ENCODE assay signal across 9 cellular contexts in the genomic region with DNA sequence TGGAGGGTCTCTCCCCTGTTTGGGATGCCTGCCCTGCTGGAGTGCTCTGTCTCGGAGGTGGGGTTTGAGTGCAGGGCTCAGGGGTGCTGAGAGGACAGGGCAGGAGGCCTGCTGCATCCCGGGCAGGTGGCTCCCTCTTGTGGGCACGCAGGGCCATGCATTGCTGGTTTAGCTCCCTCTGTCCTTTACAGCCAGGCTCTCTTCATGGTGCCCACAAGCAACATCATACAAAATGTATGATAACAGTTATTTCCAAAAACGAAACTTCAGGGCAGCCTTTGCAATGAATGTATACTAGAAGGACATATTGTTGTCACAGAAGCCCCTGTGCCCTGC. TPM values are rescaled to one million over a fixed set of nuclear protein-coding genes. Genes with fewer than 3 reads are reported as not detected.
DNase-seq lines count a peak whose midpoint lies in the region; ATAC-seq and TF ChIP-seq lines count a peak whose summit lies in the region.
"Not testable (repeated sequence)": the region's sequence is repeated elsewhere in the genome, so short reads cannot be mapped to it uniquely, and the experiment has no call there.
"Had no signal": no experiment of that assay in that cellular context is flagged by ENCODE, and none has a peak within 500 bp of the region (broad histone marks: within the 10 kb centered on the region; RNA-seq: fewer than 3 reads in every experiment).

No MANE protein-coding gene starts in this region.

- WGBS in adrenal gland, 4 donors, result 4 to 14% methylated on average over 1 to 2 of the region's 4 CpGs; no CpG with 5 or more reads in 2 of the 4 donors

- not testable (repeated sequence) for H3K4me3 ChIP-seq in CD8-positive, alpha-beta T cell (ENCODE audit: low read depth, low read length); adrenal gland; neutrophil (ENCODE audit: low read depth in 1 of 2, low read length in 1 of 2)

- CTCF ChIA-PET in CD8-positive, alpha-beta T cell (lab: Charles Lee); activated CD4-positive, alpha-beta T cell treated with anti-CD3 and anti-CD28 coated beads, Interleukin-2, amount 10 ng/mL, durations not matched to agents 7 days and 5 days (lab: Charles Lee): not testable (repeated sequence)

- not testable (repeated sequence) for H3K4me1 ChIP-seq in CD8-positive, alpha-beta T cell (ENCODE audit: insufficient read depth, low read length); adrenal gland (replicated peaks in 1 of 2); neutrophil (ENCODE audit: control insufficient read depth in 1 of 2, insufficient read depth in 1 of 2, low read depth in 1 of 2, low read length in 1 of 2)

- H3K9me3 ChIP-seq in CD8-positive, alpha-beta T cell (ENCODE audit: low read length); adrenal gland (replicated peaks in 1 of 3); neutrophil: not testable (repeated sequence)

- TF ChIP-seq CTCF in CD8-positive, alpha-beta T cell (IDR thresholded peaks at IDR 0.05), result peak; percentile 25
- TF ChIP-seq CTCF in adrenal gland (IDR thresholded peaks at IDR 0.05) (peak in 2 of 6 experiments; percentile 33 to 46), neutrophil (IDR thresholded peaks at IDR 0.05) (peak; percentile 63)

- not testable (repeated sequence) for H3K27me3 Mint-ChIP-seq in CD8-positive, alpha-beta T cell (ENCODE audit: low read depth); activated CD4-positive, alpha-beta T cell treated with anti-CD3 and anti-CD28 coated beads, Interleukin-2, amount 10 ng/mL, durations not matched to agents 7 days and 5 days

- intact Hi-C loops in CD8-positive, alpha-beta T cell (cut with DNase I, micrococcal nuclease); adrenal gland (cut with DNase I); head of caudate nucleus (cut with DNase I): not testable (repeated sequence)

- H3K36me3 Mint-ChIP-seq in CD8-positive, alpha-beta T cell; activated CD4-positive, alpha-beta T cell treated with anti-CD3 and anti-CD28 coated beads, Interleukin-2, amount 10 ng/mL, durations not matched to agents 7 days and 5 days (ENCODE audit: low read depth): not testable (repeated sequence)

- H3K4me3 Mint-ChIP-seq in CD8-positive, alpha-beta T cell; activated CD4-positive, alpha-beta T cell treated with anti-CD3 and anti-CD28 coated beads, Interleukin-2, amount 10 ng/mL, durations not matched to agents 7 days and 5 days: not testable (repeated sequence)

- not testable (repeated sequence) for TF ChIP-seq POLR2A in adrenal gland (IDR thresholded peaks at IDR 0.05)

- ATAC-seq in CD8-positive, alpha-beta T cell, result peak; percentile 98
- ATAC-seq in GM21390 (IDR thresholded peaks at IDR 0.05; ENCODE audit: unreplicated experiment), result peak; percentile 43
- peak; percentile 60 for ATAC-seq in HG03460 (IDR thresholded peaks at IDR 0.05; ENCODE audit: unreplicated experiment)

- H3K27ac Mint-ChIP-seq in CD8-positive, alpha-beta T cell; activated CD4-positive, alpha-beta T cell treated with anti-CD3 and anti-CD28 coated beads, Interleukin-2, amount 10 ng/mL, durations not matched to agents 7 days and 5 days: not testable (repeated sequence)

- not testable (repeated sequence) for H3K4me1 Mint-ChIP-seq in CD8-positive, alpha-beta T cell (ENCODE audit: low read depth); activated CD4-positive, alpha-beta T cell treated with anti-CD3 and anti-CD28 coated beads, Interleukin-2, amount 10 ng/mL, durations not matched to agents 7 days and 5 days

- peak; percentile 33 to 73 (median 65) for DNase-seq in CD8-positive, alpha-beta T cell
- peak; percentile 77 for DNase-seq in activated CD4-positive, alpha-beta T cell treated with anti-CD3 and anti-CD28 coated beads, Interleukin-2, amount 10 ng/mL, durations not matched to agents 7 days and 5 days
- DNase-seq in adrenal gland, result peak; percentile 64 to 90 (median 83)
- peak; percentile 2 to 90 (median 73) for DNase-seq in head of caudate nucleus
- DNase-seq in stimulated activated CD8-positive, alpha-beta memory T cell treated with anti-CD3 and anti-CD28 coated beads, Interleukin-15, amount 100 ng/mL, for 48 hours (ENCODE audit: low read depth in 2 of 2), result peak; percentile 24 to 45

- POLR2A ChIA-PET in CD8-positive, alpha-beta T cell (lab: Charles Lee); activated CD4-positive, alpha-beta T cell treated with anti-CD3 and anti-CD28 coated beads, Interleukin-2, amount 10 ng/mL, durations not matched to agents 7 days and 5 days (lab: Charles Lee): not testable (repeated sequence)

- H3K27ac ChIP-seq in CD8-positive, alpha-beta T cell (ENCODE audit: low read depth, low read length); adrenal gland: not testable (repeated sequence)
- H3K27ac ChIP-seq in neutrophil, result peak overlapping the region; percentile 56

- not testable (repeated sequence) for H3K27me3 ChIP-seq in CD8-positive, alpha-beta T cell (ENCODE audit: insufficient read depth, low read length); adrenal gland; neutrophil

- H3K9me3 Mint-ChIP-seq in CD8-positive, alpha-beta T cell; activated CD4-positive, alpha-beta T cell treated with anti-CD3 and anti-CD28 coated beads, Interleukin-2, amount 10 ng/mL, durations not matched to agents 7 days and 5 days: not testable (repeated sequence)

- not testable (repeated sequence) for H3K36me3 ChIP-seq in CD8-positive, alpha-beta T cell (ENCODE audit: insufficient read depth, low read length); adrenal gland (replicated peaks in 1 of 2); neutrophil

RNA-seq across cellular contexts. Expression of gene PDPK1, which starts 22.9 kb away (rescaled TPM):
- total RNA-seq in CD8-positive, alpha-beta T cell, result 10 to 100 TPM; 42.3 to 49.2 TPM
- total RNA-seq in activated CD4-positive, alpha-beta T cell treated with anti-CD3 and anti-CD28 coated beads, Interleukin-2, amount 10 ng/mL, durations not matched to agents 7 days and 5 days, result 10 to 100 TPM; 43.3 to 46.1 TPM
- total RNA-seq in adrenal gland, result 10 to 100 TPM; 39.2 to 68.0 (median 45.4) TPM
- 10 to 100 TPM; 28.9 to 69.7 (median 31.0) TPM for polyA plus RNA-seq in adrenal gland

RNA-seq across cellular contexts. Expression of gene CEMP1, which starts 29.6 kb away (rescaled TPM):
- total RNA-seq in CD8-positive, alpha-beta T cell, result under 1 TPM; 0.46 to 0.47 TPM
- total RNA-seq in activated CD4-positive, alpha-beta T cell treated with anti-CD3 and anti-CD28 coated beads, Interleukin-2, amount 10 ng/mL, durations not matched to agents 7 days and 5 days, result under 1 TPM in 1 of 2 experiments, not detected in 1; 0.17 TPM
- total RNA-seq in adrenal gland, result not detected
- polyA plus RNA-seq in adrenal gland, result 1 to 10 TPM in 2 of 3 donors, not detected in 1; 1.3 to 1.4 TPM
- total RNA-seq: astrocyte had no signal

RNA-seq across cellular contexts. Expression of gene AMDHD2, which starts 40.6 kb away (rescaled TPM):
- 100 to 1,000 TPM; 212 to 226 TPM for total RNA-seq in CD8-positive, alpha-beta T cell
- 10 to 100 TPM; 45.8 to 60.7 TPM for total RNA-seq in activated CD4-positive, alpha-beta T cell treated with anti-CD3 and anti-CD28 coated beads, Interleukin-2, amount 10 ng/mL, durations not matched to agents 7 days and 5 days
- total RNA-seq in adrenal gland, result 100 to 1,000 TPM in 1 of 8 donors, 10 to 100 TPM in 7; 21.9 to 131 (median 68.7) TPM
- 100 to 1,000 TPM in 1 of 3 donors, 10 to 100 TPM in 1, 1 to 10 TPM in 1; 3.1 to 131 (median 54.6) TPM for polyA plus RNA-seq in adrenal gland

RNA-seq across cellular contexts. Expression of gene ATP6V0C, which starts 47.0 kb away (rescaled TPM):
- total RNA-seq in CD8-positive, alpha-beta T cell, result 100 to 1,000 TPM; 260 TPM
- 100 to 1,000 TPM; 103 to 111 TPM for total RNA-seq in activated CD4-positive, alpha-beta T cell treated with anti-CD3 and anti-CD28 coated beads, Interleukin-2, amount 10 ng/mL, durations not matched to agents 7 days and 5 days
- total RNA-seq in adrenal gland, result 100 to 1,000 TPM in 4 of 8 donors, 10 to 100 TPM in 4; 46.9 to 318 (median 169) TPM
- 100 to 1,000 TPM in 2 of 3 donors, 10 to 100 TPM in 1; 64.4 to 236 (median 172) TPM for polyA plus RNA-seq in adrenal gland

Comparison
In these comparisons a context has a peak if more than half of its experiments do, and no peak if none do; other contexts are left out.
1. ATAC-seq: peak in every context shown above with its lines; median percentile 98 in CD8-positive, alpha-beta T cell; 60 in HG03460; 43 in GM21390.